ENCODE assay signal across 14 cellular contexts in genomic region chr12:63766498-63766897, GRCh38. TPM values are rescaled to one million over a fixed set of nuclear protein-coding genes. Genes with fewer than 3 reads are reported as not detected.
DNase-seq lines count a peak whose midpoint lies in the region; TF ChIP-seq lines count a peak whose summit lies in the region.
"Had no signal": no experiment of that assay in that cellular context is flagged by ENCODE, and none has a peak within 500 bp of the region (broad histone marks: within the 10 kb centered on the region; RNA-seq: fewer than 3 reads in every experiment).

No MANE protein-coding gene starts in this region.

- intact Hi-C loops in CD4-positive, alpha-beta memory T cell (cut with micrococcal nuclease), result no loop called here

- H3K4me1 Mint-ChIP-seq in CD4-positive, alpha-beta memory T cell, result no peaks in the 10 kb centered on the region

- no peak overlapping the region for H3K27ac Mint-ChIP-seq in CD4-positive, alpha-beta memory T cell
- H3K27ac Mint-ChIP-seq: CD4-positive, alpha-beta T cell; naive thymus-derived CD4-positive, alpha-beta T cell had no signal

- POLR2A ChIA-PET in CD4-positive, alpha-beta memory T cell (lab: Charles Lee; ENCODE audit: partially characterized antibody), result no interaction called here

- in situ Hi-C loops in GM13977 (cut with MboI; ENCODE audit: low pct_unique_long_range_greater_than_20kb, low sequenced_read_pairs, unreplicated experiment), result no loop called here

- H3K27ac ChIP-seq in CD4-positive, alpha-beta memory T cell (ENCODE audit: low read depth, low read length), result no peak overlapping the region
- H3K27ac ChIP-seq: lower lobe of right lung had no signal

- no peaks in the 10 kb centered on the region for H3K4me1 ChIP-seq in CD4-positive, alpha-beta memory T cell (ENCODE audit: insufficient read depth, low read length)
- H3K4me1 ChIP-seq: lower lobe of right lung had no signal

- DNase-seq in AML-193 (lab: John Stamatoyannopoulos, UW) (peak; percentile 12 to 31), GM13977 (ENCODE audit: low spot score) (no peak), OCI-M1 (lab: John Stamatoyannopoulos, UW) (peak; percentile 18), fibroblast of peridontal ligament (ENCODE audit: extremely low read depth) (peak; percentile 13), NCI-H748 (lab: John Stamatoyannopoulos, UW; ENCODE audit: unreplicated experiment) (no peak), germinal center (ENCODE audit: low spot score) (no peak), NCI-H1930 (lab: John Stamatoyannopoulos, UW) (no peak)
- DNase-seq in CD4-positive, alpha-beta memory T cell, result no peak
- DNase-seq: activated effector memory CD4-positive, alpha-beta T cell treated with Interleukin-2 at 50 U/mL for 16 hours; anterior cingulate cortex; CD4-positive, alpha-beta T cell; lower lobe of right lung; naive thymus-derived CD4-positive, alpha-beta T cell; substantia nigra had no signal

- H3K36me3 Mint-ChIP-seq in CD4-positive, alpha-beta memory T cell, result peaks cover 1 to 6% of the 10 kb centered on the region in 2 donors

- no peak overlapping the region for H3K4me3 Mint-ChIP-seq in CD4-positive, alpha-beta memory T cell
- H3K4me3 Mint-ChIP-seq: CD4-positive, alpha-beta T cell; naive thymus-derived CD4-positive, alpha-beta T cell had no signal

- no peak overlapping the region for H3K4me3 ChIP-seq in CD4-positive, alpha-beta memory T cell (ENCODE audit: low read length in 2 of 2)
- H3K4me3 ChIP-seq: lower lobe of right lung had no signal

- H3K9me3 ChIP-seq in CD4-positive, alpha-beta memory T cell (ENCODE audit: control insufficient read depth in 1 of 2, low read length in 2 of 2), result no peaks in the 10 kb centered on the region
- H3K9me3 ChIP-seq: lower lobe of right lung had no signal

- no peaks in the 10 kb centered on the region for H3K36me3 ChIP-seq in CD4-positive, alpha-beta memory T cell (ENCODE audit: insufficient read depth, low read length)
- H3K36me3 ChIP-seq: lower lobe of right lung had no signal

- H3K9me3 Mint-ChIP-seq in CD4-positive, alpha-beta memory T cell, result peaks cover 0 to 32% (median 28%) of the 10 kb centered on the region in 8 donors

- CTCF ChIA-PET in CD4-positive, alpha-beta memory T cell (lab: Charles Lee; ENCODE audit: partially characterized antibody), result interaction anchor here (1.1 kb wide), 2 partner anchors 20 to 73 kb away, joined by 3 read pairs; no protein-coding TSS in a partner anchor

- H3K27me3 ChIP-seq in CD4-positive, alpha-beta memory T cell (ENCODE audit: insufficient read depth, low read length), result no peaks in the 10 kb centered on the region

- TF ChIP-seq CTCF in GM13977 (IDR thresholded peaks at IDR 0.05; ENCODE audit: extremely low read depth, insufficient read depth, missing control alignments), result peak; percentile 16

- H3K27me3 Mint-ChIP-seq in CD4-positive, alpha-beta memory T cell, result peaks cover 11 to 13% of the 10 kb centered on the region in 2 donors

RNA-seq across cellular contexts. Expression of gene RXYLT1, which starts 13.2 kb away (rescaled TPM):
- 10 to 100 TPM; 14.5 to 15.1 TPM for total RNA-seq in CD4-positive, alpha-beta memory T cell
- polyA plus RNA-seq in CD4-positive, alpha-beta memory T cell, result 10 to 100 TPM; 13.2 to 15.0 TPM

Comparison
In these comparisons a context has a peak if more than half of its experiments do, and no peak if none do; other contexts are left out.
1. DNase-seq: peak in AML-193 (2 of 2), OCI-M1 (single experiment) and fibroblast of peridontal ligament (single experiment); none in GM13977 (single experiment), NCI-H748 (single experiment), CD4-positive, alpha-beta memory T cell (0 of 5), germinal center (single experiment) and NCI-H1930 (0 of 2).